In genomic region chr6:18135171-18135570, GRCh38 we compare ENCODE assay signal across 27 cellular contexts.
"Had no signal": no experiment of that assay in that cellular context is flagged by ENCODE, and none has a peak within 500 bp of the region (broad histone marks: within the 10 kb centered on the region; RNA-seq: fewer than 3 reads in every experiment).

No MANE protein-coding gene starts in this region.

- ATAC-seq: naive thymus-derived CD4-positive, alpha-beta T cell; natural killer cell; psoas muscle; right cardiac atrium; stimulated activated effector memory CD8-positive, alpha-beta T cell treated with anti-CD3 and anti-CD28 coated beads, Interleukin-12 subunit alpha, Interleukin-12 subunit beta, amount 100 ng/mL, for 72 hours; stimulated activated naive B cell treated with anti-CD40 and anti-IgM and Interleukin-4, amounts not matched to agents 10 μg/mL and 1 μg/mL and 100 μg/mL, for 72 hours; upper lobe of right lung had no signal

- H3K27ac ChIP-seq: neural progenitor cell, ovary, parathyroid adenoma, psoas muscle, right lobe of liver, sigmoid colon, stomach, tibial artery, transverse colon, upper lobe of right lung, uterus had no signal

- H3K9me3 ChIP-seq: ovary, psoas muscle, right lobe of liver, sigmoid colon, stomach, tibial artery, transverse colon, upper lobe of right lung, uterus had no signal

- H3K27ac Mint-ChIP-seq: natural killer cell; nephron; neural progenitor cell; progenitor cell of endocrine pancreas; stimulated activated naive B cell treated with anti-CD40 and anti-IgM and Interleukin-4, amounts not matched to agents 10 μg/mL and 1 μg/mL and 100 μg/mL, for 72 hours; stimulated activated naive CD8-positive, alpha-beta T cell treated with anti-CD3 and anti-CD28 coated beads, Interleukin-15, Interleukin-2, amounts not matched to agents 100 ng/mL and 50 ng/mL, for 24 hours had no signal

- H3K9me3 Mint-ChIP-seq: naive thymus-derived CD4-positive, alpha-beta T cell; natural killer cell; nephron; neural progenitor cell; stimulated activated effector memory CD8-positive, alpha-beta T cell treated with anti-CD3 and anti-CD28 coated beads, Interleukin-12 subunit alpha, Interleukin-12 subunit beta, amount 100 ng/mL, for 72 hours; stimulated activated naive B cell treated with anti-CD40 and anti-IgM and Interleukin-4, amounts not matched to agents 10 μg/mL and 1 μg/mL and 100 μg/mL, for 72 hours; stimulated activated naive CD8-positive, alpha-beta T cell treated with anti-CD3 and anti-CD28 coated beads, Interleukin-15, Interleukin-2, amounts not matched to agents 100 ng/mL and 50 ng/mL, for 24 hours had no signal

- H3K4me1 Mint-ChIP-seq: natural killer cell; nephron; neural progenitor cell; stimulated activated effector memory CD8-positive, alpha-beta T cell treated with anti-CD3 and anti-CD28 coated beads, Interleukin-12 subunit alpha, Interleukin-12 subunit beta, amount 100 ng/mL, for 72 hours; stimulated activated naive B cell treated with anti-CD40 and anti-IgM and Interleukin-4, amounts not matched to agents 10 μg/mL and 1 μg/mL and 100 μg/mL, for 72 hours had no signal

- H3K79me2 ChIP-seq: parathyroid adenoma had no signal

- H3K27me3 Mint-ChIP-seq: naive thymus-derived CD4-positive, alpha-beta T cell; progenitor cell of endocrine pancreas; stimulated activated naive B cell treated with anti-CD40 and anti-IgM and Interleukin-4, amounts not matched to agents 10 μg/mL and 1 μg/mL and 100 μg/mL, for 72 hours; stimulated activated naive CD8-positive, alpha-beta T cell treated with anti-CD3 and anti-CD28 coated beads, Interleukin-15, Interleukin-2, amounts not matched to agents 100 ng/mL and 50 ng/mL, for 24 hours had no signal

- H3K4me2 ChIP-seq: neural progenitor cell had no signal

- FAIRE-seq: small intestine had no signal

- H3K4me1 ChIP-seq: neural progenitor cell, parathyroid adenoma, psoas muscle, sigmoid colon, stomach, tibial artery, upper lobe of right lung, uterus had no signal

- H3K9ac ChIP-seq: neural progenitor cell, parathyroid adenoma had no signal

- DNase-seq: naive thymus-derived CD4-positive, alpha-beta T cell; natural killer cell; occipital lobe; ovary; posterior cingulate gyrus; psoas muscle; right cardiac atrium; right lobe of liver; sigmoid colon; small intestine; stimulated activated CD4-positive, alpha-beta T cell treated with anti-CD3 and anti-CD28 coated beads, Interleukin-15, amount 100 ng/mL, for 24 hours; stimulated activated CD4-positive, alpha-beta T cell treated with anti-CD3 and anti-CD28 coated beads, Interleukin-2, amount 100 ng/mL, for 24 hours; stimulated activated CD4-positive, alpha-beta T cell treated with anti-CD3 and anti-CD28 coated beads, Interleukin-2, amount 100 ng/mL, for 48 hours; stimulated activated CD4-positive, alpha-beta T cell treated with anti-CD3 and anti-CD28 coated beads, Interleukin-4, amount 100 ng/mL, for 24 hours; stimulated activated naive B cell treated with anti-CD40 and anti-IgM and Interleukin-4, amounts not matched to agents 10 μg/mL and 1 μg/mL and 100 μg/mL, for 72 hours; stimulated activated naive CD4-positive, alpha-beta T cell treated with Interleukin-2 at 50 U/mL for 16 hours; stomach; tibial artery; transverse colon; upper lobe of right lung; uterus had no signal

- H2AFZ ChIP-seq: neural progenitor cell, parathyroid adenoma had no signal

- H3K36me3 ChIP-seq: neural progenitor cell, ovary, uterus had no signal

- H3K4me3 ChIP-seq: neural progenitor cell, ovary, psoas muscle, right lobe of liver, sigmoid colon, stomach, tibial artery, transverse colon, upper lobe of right lung, uterus had no signal

- H3K4me3 Mint-ChIP-seq: naive thymus-derived CD4-positive, alpha-beta T cell; natural killer cell; nephron; neural progenitor cell; stimulated activated effector memory CD8-positive, alpha-beta T cell treated with anti-CD3 and anti-CD28 coated beads, Interleukin-12 subunit alpha, Interleukin-12 subunit beta, amount 100 ng/mL, for 72 hours; stimulated activated naive B cell treated with anti-CD40 and anti-IgM and Interleukin-4, amounts not matched to agents 10 μg/mL and 1 μg/mL and 100 μg/mL, for 72 hours; stimulated activated naive CD8-positive, alpha-beta T cell treated with anti-CD3 and anti-CD28 coated beads, Interleukin-15, Interleukin-2, amounts not matched to agents 100 ng/mL and 50 ng/mL, for 24 hours had no signal

- H3K27me3 ChIP-seq: neural progenitor cell, ovary, right lobe of liver, sigmoid colon, stomach, tibial artery, transverse colon, upper lobe of right lung, uterus had no signal
